Comparison of ENCODE assay signal across 1 cellular context in the genomic region with DNA sequence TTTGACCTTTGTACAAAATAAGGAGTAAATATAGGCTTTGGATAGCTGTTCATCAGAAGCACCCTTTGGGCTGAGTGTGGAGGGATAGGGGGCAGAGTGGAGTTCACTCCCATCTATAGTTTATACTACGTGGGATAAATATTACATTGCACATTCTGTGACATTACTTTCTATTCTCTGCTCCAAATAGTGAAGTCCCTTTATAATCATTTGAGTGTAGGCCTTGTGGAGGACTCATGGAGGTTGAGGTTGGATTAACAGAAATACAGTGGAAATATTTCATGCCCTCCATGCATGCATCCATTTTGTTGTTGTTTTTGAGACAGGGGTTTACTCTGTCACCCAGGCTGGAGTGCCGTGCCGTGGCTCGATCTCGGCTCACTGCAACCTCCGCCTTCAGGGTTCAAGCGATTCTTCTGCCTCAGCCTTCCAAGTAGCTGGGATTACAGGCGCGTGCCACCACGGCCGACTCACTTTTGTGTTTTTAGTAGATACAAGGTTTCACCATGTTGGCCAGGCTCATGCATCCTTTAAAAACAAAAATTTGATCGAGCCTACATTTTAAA.
TF ChIP-seq lines count a peak whose summit lies in the region.

No MANE protein-coding gene starts in this region.

TF ChIP-seq in K562, 482 proteins besides CTCF, POLR2A, EP300 and RAD21 (continued from another document):
- TF ChIP-seq, protein P1, sequence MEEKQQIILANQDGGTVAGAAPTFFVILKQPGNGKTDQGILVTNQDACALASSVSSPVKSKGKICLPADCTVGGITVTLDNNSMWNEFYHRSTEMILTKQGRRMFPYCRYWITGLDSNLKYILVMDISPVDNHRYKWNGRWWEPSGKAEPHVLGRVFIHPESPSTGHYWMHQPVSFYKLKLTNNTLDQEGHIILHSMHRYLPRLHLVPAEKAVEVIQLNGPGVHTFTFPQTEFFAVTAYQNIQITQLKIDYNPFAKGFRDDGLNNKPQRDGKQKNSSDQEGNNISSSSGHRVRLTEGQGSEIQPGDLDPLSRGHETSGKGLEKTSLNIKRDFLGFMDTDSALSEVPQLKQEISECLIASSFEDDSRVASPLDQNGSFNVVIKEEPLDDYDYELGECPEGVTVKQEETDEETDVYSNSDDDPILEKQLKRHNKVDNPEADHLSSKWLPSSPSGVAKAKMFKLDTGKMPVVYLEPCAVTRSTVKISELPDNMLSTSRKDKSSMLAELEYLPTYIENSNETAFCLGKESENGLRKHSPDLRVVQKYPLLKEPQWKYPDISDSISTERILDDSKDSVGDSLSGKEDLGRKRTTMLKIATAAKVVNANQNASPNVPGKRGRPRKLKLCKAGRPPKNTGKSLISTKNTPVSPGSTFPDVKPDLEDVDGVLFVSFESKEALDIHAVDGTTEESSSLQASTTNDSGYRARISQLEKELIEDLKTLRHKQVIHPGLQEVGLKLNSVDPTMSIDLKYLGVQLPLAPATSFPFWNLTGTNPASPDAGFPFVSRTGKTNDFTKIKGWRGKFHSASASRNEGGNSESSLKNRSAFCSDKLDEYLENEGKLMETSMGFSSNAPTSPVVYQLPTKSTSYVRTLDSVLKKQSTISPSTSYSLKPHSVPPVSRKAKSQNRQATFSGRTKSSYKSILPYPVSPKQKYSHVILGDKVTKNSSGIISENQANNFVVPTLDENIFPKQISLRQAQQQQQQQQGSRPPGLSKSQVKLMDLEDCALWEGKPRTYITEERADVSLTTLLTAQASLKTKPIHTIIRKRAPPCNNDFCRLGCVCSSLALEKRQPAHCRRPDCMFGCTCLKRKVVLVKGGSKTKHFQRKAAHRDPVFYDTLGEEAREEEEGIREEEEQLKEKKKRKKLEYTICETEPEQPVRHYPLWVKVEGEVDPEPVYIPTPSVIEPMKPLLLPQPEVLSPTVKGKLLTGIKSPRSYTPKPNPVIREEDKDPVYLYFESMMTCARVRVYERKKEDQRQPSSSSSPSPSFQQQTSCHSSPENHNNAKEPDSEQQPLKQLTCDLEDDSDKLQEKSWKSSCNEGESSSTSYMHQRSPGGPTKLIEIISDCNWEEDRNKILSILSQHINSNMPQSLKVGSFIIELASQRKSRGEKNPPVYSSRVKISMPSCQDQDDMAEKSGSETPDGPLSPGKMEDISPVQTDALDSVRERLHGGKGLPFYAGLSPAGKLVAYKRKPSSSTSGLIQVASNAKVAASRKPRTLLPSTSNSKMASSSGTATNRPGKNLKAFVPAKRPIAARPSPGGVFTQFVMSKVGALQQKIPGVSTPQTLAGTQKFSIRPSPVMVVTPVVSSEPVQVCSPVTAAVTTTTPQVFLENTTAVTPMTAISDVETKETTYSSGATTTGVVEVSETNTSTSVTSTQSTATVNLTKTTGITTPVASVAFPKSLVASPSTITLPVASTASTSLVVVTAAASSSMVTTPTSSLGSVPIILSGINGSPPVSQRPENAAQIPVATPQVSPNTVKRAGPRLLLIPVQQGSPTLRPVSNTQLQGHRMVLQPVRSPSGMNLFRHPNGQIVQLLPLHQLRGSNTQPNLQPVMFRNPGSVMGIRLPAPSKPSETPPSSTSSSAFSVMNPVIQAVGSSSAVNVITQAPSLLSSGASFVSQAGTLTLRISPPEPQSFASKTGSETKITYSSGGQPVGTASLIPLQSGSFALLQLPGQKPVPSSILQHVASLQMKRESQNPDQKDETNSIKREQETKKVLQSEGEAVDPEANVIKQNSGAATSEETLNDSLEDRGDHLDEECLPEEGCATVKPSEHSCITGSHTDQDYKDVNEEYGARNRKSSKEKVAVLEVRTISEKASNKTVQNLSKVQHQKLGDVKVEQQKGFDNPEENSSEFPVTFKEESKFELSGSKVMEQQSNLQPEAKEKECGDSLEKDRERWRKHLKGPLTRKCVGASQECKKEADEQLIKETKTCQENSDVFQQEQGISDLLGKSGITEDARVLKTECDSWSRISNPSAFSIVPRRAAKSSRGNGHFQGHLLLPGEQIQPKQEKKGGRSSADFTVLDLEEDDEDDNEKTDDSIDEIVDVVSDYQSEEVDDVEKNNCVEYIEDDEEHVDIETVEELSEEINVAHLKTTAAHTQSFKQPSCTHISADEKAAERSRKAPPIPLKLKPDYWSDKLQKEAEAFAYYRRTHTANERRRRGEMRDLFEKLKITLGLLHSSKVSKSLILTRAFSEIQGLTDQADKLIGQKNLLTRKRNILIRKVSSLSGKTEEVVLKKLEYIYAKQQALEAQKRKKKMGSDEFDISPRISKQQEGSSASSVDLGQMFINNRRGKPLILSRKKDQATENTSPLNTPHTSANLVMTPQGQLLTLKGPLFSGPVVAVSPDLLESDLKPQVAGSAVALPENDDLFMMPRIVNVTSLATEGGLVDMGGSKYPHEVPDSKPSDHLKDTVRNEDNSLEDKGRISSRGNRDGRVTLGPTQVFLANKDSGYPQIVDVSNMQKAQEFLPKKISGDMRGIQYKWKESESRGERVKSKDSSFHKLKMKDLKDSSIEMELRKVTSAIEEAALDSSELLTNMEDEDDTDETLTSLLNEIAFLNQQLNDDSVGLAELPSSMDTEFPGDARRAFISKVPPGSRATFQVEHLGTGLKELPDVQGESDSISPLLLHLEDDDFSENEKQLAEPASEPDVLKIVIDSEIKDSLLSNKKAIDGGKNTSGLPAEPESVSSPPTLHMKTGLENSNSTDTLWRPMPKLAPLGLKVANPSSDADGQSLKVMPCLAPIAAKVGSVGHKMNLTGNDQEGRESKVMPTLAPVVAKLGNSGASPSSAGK (IDR thresholded peaks at IDR 0.05): no peak
- TF ChIP-seq GTF2E2 (tag; IDR thresholded peaks at IDR 0.05): no peak
- no peak for TF ChIP-seq GTF2F1 (IDR thresholded peaks at IDR 0.05; ENCODE audit: low read depth, low read length)
- TF ChIP-seq SIN3A (IDR thresholded peaks at IDR 0.05; ENCODE audit: borderline replicate concordance in 2 of 2, control insufficient read depth in 1 of 2, low read depth in 2 of 2, low read length in 2 of 2): 0 out of 4 replicates have a peak, but pooled peaks of 1 of the 2 experiments have one; percentile 29
- no peak for TF ChIP-seq DIDO1 (tag; IDR thresholded peaks at IDR 0.05; ENCODE audit: low read depth)
- TF ChIP-seq, protein P2, sequence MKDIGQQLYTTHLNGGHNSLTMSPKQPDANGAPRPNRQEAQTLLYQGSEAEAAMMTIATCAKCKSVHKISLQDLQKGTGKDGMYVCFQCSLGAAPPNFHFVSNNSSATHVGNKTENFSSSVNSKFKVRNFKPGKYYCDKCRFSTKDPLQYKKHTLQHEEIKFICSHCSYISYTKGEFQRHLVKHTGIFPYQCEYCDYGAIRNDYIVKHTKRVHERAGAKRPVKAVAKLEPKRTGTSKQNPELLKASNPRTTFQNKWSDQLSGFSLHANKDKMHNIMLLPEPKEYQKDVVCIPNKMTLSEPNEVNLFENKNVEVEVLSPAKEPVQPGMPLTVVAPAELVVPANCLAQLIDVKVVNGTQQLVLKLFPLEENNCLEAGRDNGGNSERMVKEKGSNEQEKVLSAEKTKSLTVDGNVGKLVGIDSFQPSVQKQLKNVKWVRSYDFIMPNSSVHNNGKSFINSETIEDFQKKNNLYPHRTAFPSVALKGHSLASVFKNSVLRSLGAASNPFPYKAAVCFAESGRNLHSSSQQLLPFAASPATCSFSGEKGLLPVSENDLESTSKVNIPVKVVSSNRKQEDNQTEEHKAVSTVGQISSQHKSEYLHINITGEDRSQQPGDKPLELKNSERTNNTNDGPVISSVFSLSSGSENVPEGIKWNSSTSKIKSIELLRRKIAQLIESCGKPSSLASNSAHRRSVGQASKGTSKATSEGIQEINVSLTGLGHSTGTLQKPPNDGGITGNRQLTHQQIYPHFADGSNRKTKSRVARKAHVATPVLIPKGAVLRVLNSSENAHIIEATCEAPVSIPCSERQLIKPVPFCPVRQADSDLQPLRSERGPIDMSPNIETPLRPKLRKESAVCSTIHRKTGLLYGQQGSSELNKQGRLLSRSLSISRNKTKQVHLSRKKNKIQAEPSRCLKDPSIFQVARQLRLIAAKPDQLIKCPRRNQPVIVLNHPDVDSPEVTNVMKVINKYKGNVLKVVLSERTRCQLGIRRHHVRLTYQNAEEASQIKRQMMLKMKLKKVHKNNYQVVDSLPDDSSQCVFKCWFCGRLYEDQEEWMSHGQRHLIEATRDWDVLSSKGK (CRISPR knock-in tag; IDR thresholded peaks at IDR 0.05): no peak
- TF ChIP-seq TGIF2 (CRISPR knock-in tag; IDR thresholded peaks at IDR 0.05): no peak
- TF ChIP-seq ZNF707 (CRISPR knock-in tag; conservative IDR thresholded peaks at IDR 0.05): no peak
- no peak for TF ChIP-seq PURB (CRISPR knock-in tag; IDR thresholded peaks at IDR 0.05; ENCODE audit: low read depth)
- TF ChIP-seq CEBPG (CRISPR knock-in tag; IDR thresholded peaks at IDR 0.05): no peak
- no peak for TF ChIP-seq CEBPG (tag; conservative IDR thresholded peaks at IDR 0.05 in 1 of 2, IDR thresholded peaks at IDR 0.05 in 1 of 2)
- TF ChIP-seq SMAD3 (CRISPR knock-in tag; conservative IDR thresholded peaks at IDR 0.05): no peak
- TF ChIP-seq BMI1 (IDR thresholded peaks at IDR 0.05; ENCODE audit: low read length): no peak
- no peak for TF ChIP-seq CBX8 (IDR thresholded peaks at IDR 0.05; ENCODE audit: borderline replicate concordance, extremely low read depth, low read depth, low read length, poor library complexity, severe bottlenecking)
- no peak for TF ChIP-seq SPI1 (IDR thresholded peaks at IDR 0.05; ENCODE audit: borderline replicate concordance, low read depth, low read length)
- no peak for TF ChIP-seq FOXA1 (IDR thresholded peaks at IDR 0.05; ENCODE audit: borderline replicate concordance)
- peak; percentile 18; the same call in 1 of the 2 replicates for TF ChIP-seq PHF21A (IDR thresholded peaks at IDR 0.05; ENCODE audit: borderline replicate concordance, low read depth)
- TF ChIP-seq, protein P3, sequence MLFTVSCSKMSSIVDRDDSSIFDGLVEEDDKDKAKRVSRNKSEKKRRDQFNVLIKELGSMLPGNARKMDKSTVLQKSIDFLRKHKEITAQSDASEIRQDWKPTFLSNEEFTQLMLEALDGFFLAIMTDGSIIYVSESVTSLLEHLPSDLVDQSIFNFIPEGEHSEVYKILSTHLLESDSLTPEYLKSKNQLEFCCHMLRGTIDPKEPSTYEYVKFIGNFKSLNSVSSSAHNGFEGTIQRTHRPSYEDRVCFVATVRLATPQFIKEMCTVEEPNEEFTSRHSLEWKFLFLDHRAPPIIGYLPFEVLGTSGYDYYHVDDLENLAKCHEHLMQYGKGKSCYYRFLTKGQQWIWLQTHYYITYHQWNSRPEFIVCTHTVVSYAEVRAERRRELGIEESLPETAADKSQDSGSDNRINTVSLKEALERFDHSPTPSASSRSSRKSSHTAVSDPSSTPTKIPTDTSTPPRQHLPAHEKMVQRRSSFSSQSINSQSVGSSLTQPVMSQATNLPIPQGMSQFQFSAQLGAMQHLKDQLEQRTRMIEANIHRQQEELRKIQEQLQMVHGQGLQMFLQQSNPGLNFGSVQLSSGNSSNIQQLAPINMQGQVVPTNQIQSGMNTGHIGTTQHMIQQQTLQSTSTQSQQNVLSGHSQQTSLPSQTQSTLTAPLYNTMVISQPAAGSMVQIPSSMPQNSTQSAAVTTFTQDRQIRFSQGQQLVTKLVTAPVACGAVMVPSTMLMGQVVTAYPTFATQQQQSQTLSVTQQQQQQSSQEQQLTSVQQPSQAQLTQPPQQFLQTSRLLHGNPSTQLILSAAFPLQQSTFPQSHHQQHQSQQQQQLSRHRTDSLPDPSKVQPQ (CRISPR knock-in tag; IDR thresholded peaks at IDR 0.05; ENCODE audit: borderline replicate concordance): no peak
